8 cellular contexts compared by ENCODE assay signal in the genomic region with DNA sequence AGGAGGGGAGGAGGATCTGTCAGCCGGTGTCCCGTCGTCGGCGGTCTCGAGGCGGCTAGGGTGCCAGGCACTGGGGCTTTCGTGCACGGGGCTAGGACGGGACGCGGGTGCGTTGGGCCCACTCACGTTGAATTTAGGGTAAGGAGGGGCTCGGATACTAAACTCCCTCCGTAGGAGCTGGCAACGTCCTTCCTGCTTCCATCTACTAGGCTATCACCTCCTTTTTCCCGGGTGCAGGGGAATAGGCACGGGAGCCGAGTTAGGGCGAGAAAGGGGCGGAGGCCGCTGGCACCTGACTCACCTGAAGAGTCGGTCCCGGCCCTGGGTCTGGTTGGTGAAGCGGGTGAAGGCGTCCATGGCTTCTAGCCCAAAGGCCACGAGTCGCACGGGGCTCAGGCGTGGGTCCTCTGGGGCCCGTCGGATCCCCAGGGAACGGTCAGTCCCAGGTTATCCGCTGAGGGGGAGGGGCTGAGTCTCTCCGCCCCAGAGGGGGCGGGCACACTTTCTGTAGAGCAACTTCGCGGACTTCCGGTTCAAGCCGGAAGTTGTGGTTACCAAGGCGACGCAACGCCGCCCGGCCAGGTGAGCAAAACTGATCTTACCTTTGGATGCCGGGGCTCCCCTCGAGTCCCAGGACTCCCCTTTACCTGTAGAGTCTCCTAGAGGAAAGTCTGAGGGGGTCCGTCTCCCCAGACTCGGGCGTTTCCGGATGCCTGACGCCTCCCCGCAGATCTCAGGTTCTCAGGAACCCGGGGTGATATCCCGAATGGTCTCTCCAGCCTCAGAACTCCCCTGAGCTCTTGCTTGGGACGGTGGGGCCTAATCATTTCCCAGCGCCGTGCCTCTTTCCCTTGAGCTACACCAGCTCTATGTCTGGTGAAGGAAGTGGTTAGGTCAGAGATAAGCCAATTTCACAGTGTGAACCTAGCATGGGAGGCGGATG. TPM values are rescaled to one million over a fixed set of nuclear protein-coding genes. Genes with fewer than 3 reads are reported as not detected.
A peak's percentile ranks its signal among the peaks of the same experiment; 100 is the strongest.
DNase-seq lines count a peak whose midpoint lies in the region; ATAC-seq and TF ChIP-seq lines count a peak whose summit lies in the region.

A gene with protein sequence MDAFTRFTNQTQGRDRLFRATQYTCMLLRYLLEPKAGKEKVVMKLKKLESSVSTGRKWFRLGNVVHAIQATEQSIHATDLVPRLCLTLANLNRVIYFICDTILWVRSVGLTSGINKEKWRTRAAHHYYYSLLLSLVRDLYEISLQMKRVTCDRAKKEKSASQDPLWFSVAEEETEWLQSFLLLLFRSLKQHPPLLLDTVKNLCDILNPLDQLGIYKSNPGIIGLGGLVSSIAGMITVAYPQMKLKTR (minus strand): TSS at position 479 of the 943 bp plus-strand sequence. CDS start 122 bp downstream, at position 357.
A gene (plus strand): TSS at position 536 of the 943 bp plus-strand sequence. CDS start 10,936 bp downstream, outside the sequence.

- H3K9me3 Mint-ChIP-seq in CD4-positive, alpha-beta memory T cell = no peaks in the 10 kb centered on the region

- H3K27me3 ChIP-seq in CD4-positive, alpha-beta memory T cell (ENCODE audit: insufficient read depth, low read length) = no peaks in the 10 kb centered on the region
- peaks cover 18% of the 10 kb centered on the region for H3K27me3 ChIP-seq in NT2/D1 (ENCODE audit: insufficient read depth, insufficient read length)

- H3K27ac ChIP-seq in CD4-positive, alpha-beta memory T cell (ENCODE audit: low read depth, low read length) = peak within 1 kb of the TSS; percentile 40

- peak within 1 kb of the TSS; percentile 76 to 96 (median 93) for H3K27ac Mint-ChIP-seq in CD4-positive, alpha-beta memory T cell

- intact Hi-C loops in CD4-positive, alpha-beta memory T cell (cut with micrococcal nuclease) = loop anchor here (1.0 to 2.0 kb wide), 2 partner anchors 116 to 204 kb away; a partner anchor contains a TSS
- intact Hi-C loops in mucosa of descending colon (cut with DNase I, micrococcal nuclease) = no loop called here

- H3K4me1 ChIP-seq in CD4-positive, alpha-beta memory T cell (ENCODE audit: insufficient read depth, low read length) = peaks cover 8% of the 10 kb centered on the region
- H3K4me1 ChIP-seq in NT2/D1 (ENCODE audit: insufficient read depth, insufficient read length) = no peaks in the 10 kb centered on the region
- peaks cover 13% of the 10 kb centered on the region for H3K4me1 ChIP-seq in mucosa of descending colon (ENCODE audit: low read depth)

- POLR2A ChIA-PET in CD4-positive, alpha-beta memory T cell (lab: Charles Lee; ENCODE audit: partially characterized antibody) = no interaction called here

- TF ChIP-seq CTCF in epithelial cell of esophagus (IDR thresholded peaks at IDR 0.05; ENCODE audit: insufficient read depth, low read depth, low read length, missing control alignments) = no peak
- TF ChIP-seq CTCF in mucosa of descending colon (IDR thresholded peaks at IDR 0.05) = no peak

- H3K36me3 ChIP-seq in CD4-positive, alpha-beta memory T cell (ENCODE audit: insufficient read depth, low read length) = no peaks in the 10 kb centered on the region
- H3K36me3 ChIP-seq in NT2/D1 (ENCODE audit: insufficient read depth, insufficient read length, low read length) = no peaks in the 10 kb centered on the region
- H3K36me3 ChIP-seq in mucosa of descending colon (ENCODE audit: low read depth) = no peaks in the 10 kb centered on the region

- H3K4me3 Mint-ChIP-seq in CD4-positive, alpha-beta memory T cell = peak within 1 kb of the TSS; percentile 87 to 94 (median 90)

- CTCF ChIA-PET in CD4-positive, alpha-beta memory T cell (lab: Charles Lee; ENCODE audit: partially characterized antibody) = interaction anchor here (1.0 kb wide), 1 partner anchor 184 kb away, joined by 3 read pairs; no protein-coding TSS in a partner anchor

- no peaks in the 10 kb centered on the region for H3K9me3 ChIP-seq in CD4-positive, alpha-beta memory T cell (ENCODE audit: control insufficient read depth in 1 of 2, low read length in 2 of 2)
- no peaks in the 10 kb centered on the region for H3K9me3 ChIP-seq in NT2/D1 (ENCODE audit: insufficient read depth, low read length)
- H3K9me3 ChIP-seq in mucosa of descending colon = no peaks in the 10 kb centered on the region

- peaks cover 5 to 21% (median 14%) of the 10 kb centered on the region in 4 donors for H3K4me1 Mint-ChIP-seq in CD4-positive, alpha-beta memory T cell

- ATAC-seq in GM19452 (IDR thresholded peaks at IDR 0.05; ENCODE audit: unreplicated experiment) = peak; percentile 88
- peak; percentile 74 for ATAC-seq in HG03571 (IDR thresholded peaks at IDR 0.05; ENCODE audit: unreplicated experiment)
- peak; percentile 98 for ATAC-seq in mucosa of descending colon

- peaks cover 5 to 7% of the 10 kb centered on the region in 2 donors for H3K36me3 Mint-ChIP-seq in CD4-positive, alpha-beta memory T cell

- DNase-seq in CD4-positive, alpha-beta memory T cell = peak; percentile 71 to 76 (median 73)
- DNase-seq in NT2/D1 (ENCODE audit: low read depth, low spot score) = peak; percentile 64
- DNase-seq in activated CD8-positive, alpha-beta memory T cell treated with anti-CD3 and anti-CD28 coated beads, Interleukin-2, amount 50 U/mL, for 48 hours = peak; percentile 88
- DNase-seq in epithelial cell of esophagus (ENCODE audit: low read depth) = peak; percentile 80
- DNase-seq in mucosa of descending colon = peak; percentile 92 to 95 (median 92)
- DNase-seq in stimulated activated CD8-positive, alpha-beta memory T cell treated with anti-CD3 and anti-CD28 coated beads, Interleukin-2, amount 100 ng/mL, for 1 hour (ENCODE audit: low read depth in 2 of 2) = peak; percentile 44 to 61

- H3K27me3 Mint-ChIP-seq in CD4-positive, alpha-beta memory T cell = no peaks in the 10 kb centered on the region

- peak within 1 kb of the TSS; percentile 76 to 98 for H3K4me3 ChIP-seq in CD4-positive, alpha-beta memory T cell (ENCODE audit: low read length in 2 of 2)
- peak within 1 kb of the TSS; percentile 80 for H3K4me3 ChIP-seq in NT2/D1 (ENCODE audit: insufficient read length, low read depth)
- H3K4me3 ChIP-seq in epithelial cell of esophagus (ENCODE audit: low read length) = peak within 1 kb of the TSS; percentile 85
- H3K4me3 ChIP-seq in mucosa of descending colon = peak within 1 kb of the TSS; percentile 50

- peak within 1 kb of the TSS; percentile 73 for H3K9ac ChIP-seq in NT2/D1 (ENCODE audit: insufficient read length, low read depth)

RNA-seq across cellular contexts. Expression of the first gene that starts in this region (rescaled TPM):
- total RNA-seq in CD4-positive, alpha-beta memory T cell = 1 to 10 TPM; 2.9 to 3.0 TPM
- 1 to 10 TPM in 1 of 2 donors, under 1 TPM in 1; 0.78 to 2.7 TPM for polyA plus RNA-seq in CD4-positive, alpha-beta memory T cell
- 10 to 100 TPM; 15.5 to 38.5 (median 16.7) TPM for total RNA-seq in mucosa of descending colon

RNA-seq across cellular contexts. Expression of the second gene that starts in this region (rescaled TPM):
- not detected for total RNA-seq in CD4-positive, alpha-beta memory T cell
- polyA plus RNA-seq in CD4-positive, alpha-beta memory T cell = not detected
- total RNA-seq in mucosa of descending colon = under 1 TPM in 1 of 3 donors, not detected in 2; 0.14 TPM

Comparison
In these comparisons a context has a peak if more than half of its experiments do, and no peak if none do; other contexts are left out.
1. Peak in every context shown above with its lines: DNase-seq, ATAC-seq, H3K4me3 ChIP-seq and H3K27ac ChIP-seq.
2. RNA of the first gene that starts in this region (total RNA-seq): 15.5 to 38.5 TPM in mucosa of descending colon; 2.9 to 3.0 TPM in CD4-positive, alpha-beta memory T cell; every median in the first group is over 4 times any median in the second.